8 cellular contexts compared by ENCODE assay signal in the genomic region with DNA sequence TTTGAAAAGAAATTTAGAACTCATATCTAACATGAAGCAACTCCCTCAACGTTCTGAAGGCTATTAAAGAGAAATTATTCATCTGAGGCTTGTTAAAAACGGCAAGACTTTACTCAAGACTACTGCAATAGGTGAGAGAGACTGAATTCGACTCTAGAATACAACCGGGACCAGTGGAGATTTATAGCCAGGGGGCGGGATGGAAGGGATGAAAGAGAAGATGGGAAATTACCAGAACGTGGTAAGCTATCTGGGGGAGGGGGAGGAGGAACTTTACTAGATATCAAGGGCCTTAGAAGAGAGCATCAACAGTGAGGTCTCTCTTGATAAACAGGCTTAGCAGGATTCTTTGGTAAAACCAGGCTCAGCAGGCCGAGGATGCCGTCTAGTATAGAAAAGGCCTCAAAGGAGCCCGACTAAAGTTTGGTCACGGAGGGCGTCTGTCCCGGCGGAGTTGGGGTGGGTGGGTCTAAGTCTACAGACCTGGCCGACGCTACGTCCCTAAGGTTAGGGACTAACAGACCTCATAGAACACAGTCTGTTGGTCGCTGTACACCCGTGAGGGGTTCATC. TPM values are rescaled to one million over a fixed set of nuclear protein-coding genes. Genes with fewer than 3 reads are reported as not detected.
DNase-seq lines count a peak whose midpoint lies in the region; ATAC-seq lines count a peak whose summit lies in the region.

No MANE protein-coding gene starts in this region.

- H3K27me3 Mint-ChIP-seq in CD4-positive, alpha-beta memory T cell: no peaks in the 10 kb centered on the region

- no peaks in the 10 kb centered on the region for H3K36me3 ChIP-seq in CD4-positive, alpha-beta memory T cell (ENCODE audit: insufficient read depth, low read length)
- H3K36me3 ChIP-seq in mesenchymal stem cell (ENCODE audit: control insufficient read depth in 1 of 2, insufficient read depth in 2 of 2, low read depth in 1 of 2, low read length in 2 of 2) (peaks cover 5 to 9% of the 10 kb centered on the region in 2 experiments), aorta (ENCODE audit: control insufficient read depth in 1 of 2, insufficient read depth in 2 of 2, low read length in 1 of 2) (no peaks in the 10 kb centered on the region)

- no peak overlapping the region for H2AK5ac ChIP-seq in mesenchymal stem cell (ENCODE audit: low read length, severe bottlenecking)

- peak overlapping the region; percentile 97 for H3K4me3 ChIP-seq in CD4-positive, alpha-beta memory T cell (ENCODE audit: low read length in 2 of 2)
- H3K4me3 ChIP-seq in mesenchymal stem cell (ENCODE audit: insufficient read depth in 1 of 2, low read depth in 1 of 2, low read length in 2 of 2) (peak overlapping the region; percentile 55 to 100), aorta (ENCODE audit: low read length in 2 of 2) (peak overlapping the region; percentile 44 to 78)

- peak overlapping the region; percentile 3 to 93 for H3K18ac ChIP-seq in mesenchymal stem cell (ENCODE audit: low read depth in 1 of 2, low read length in 2 of 2)

- CTCF ChIA-PET in CD4-positive, alpha-beta memory T cell (lab: Charles Lee; ENCODE audit: partially characterized antibody): no interaction called here

- no peaks in the 10 kb centered on the region for H3K9me3 ChIP-seq in CD4-positive, alpha-beta memory T cell (ENCODE audit: control insufficient read depth in 1 of 2, low read length in 2 of 2)
- no peaks in the 10 kb centered on the region for H3K9me3 ChIP-seq in mesenchymal stem cell (ENCODE audit: control insufficient read depth, low read length)
- no peaks in the 10 kb centered on the region for H3K9me3 ChIP-seq in aorta (ENCODE audit: control insufficient read depth, low read length)

- peak overlapping the region in 1 of 2 experiments; percentile 29 for H2BK12ac ChIP-seq in mesenchymal stem cell (ENCODE audit: low read length in 2 of 2)

- H3K4ac ChIP-seq in mesenchymal stem cell (ENCODE audit: low read depth in 1 of 2, low read length in 2 of 2): peak overlapping the region in 1 of 2 experiments; percentile 88

- peaks cover 30% of the 10 kb centered on the region for H3K4me1 ChIP-seq in CD4-positive, alpha-beta memory T cell (ENCODE audit: insufficient read depth, low read length)
- H3K4me1 ChIP-seq in mesenchymal stem cell (ENCODE audit: control insufficient read depth, insufficient read depth, low read depth, low read length) (peaks cover 7% of the 10 kb centered on the region), aorta (ENCODE audit: control insufficient read depth in 1 of 2, insufficient read depth in 2 of 2, low read length in 2 of 2) (no peaks in the 10 kb centered on the region)

- H3K4me3 Mint-ChIP-seq in CD4-positive, alpha-beta memory T cell: peak overlapping the region; percentile 83 to 95 (median 93)

- peak overlapping the region; percentile 90 for H3K9ac ChIP-seq in mesenchymal stem cell (ENCODE audit: low read length)

- no peak overlapping the region for H3K14ac ChIP-seq in mesenchymal stem cell (ENCODE audit: low read length in 2 of 2)

- H2BK5ac ChIP-seq in mesenchymal stem cell (ENCODE audit: low read depth, low read length, poor library complexity, severe bottlenecking): no peak overlapping the region

- no peak for DNase-seq in CD4-positive, alpha-beta memory T cell
- DNase-seq in brain pericyte (ENCODE audit: low read depth, low spot score) (peak; percentile 11), mesenchymal stem cell (no peak), aorta (peak in 1 of 2 donors; percentile 53), kidney tubule cell (ENCODE audit: low spot score) (no peak)
- no peak for DNase-seq in effector CD8-positive, alpha-beta T cell (lab: John Stamatoyannopoulos, UW)

- no peak overlapping the region for H3K23ac ChIP-seq in mesenchymal stem cell (ENCODE audit: low read length in 2 of 2)

- peaks cover 4 to 17% of the 10 kb centered on the region in 2 donors for H3K36me3 Mint-ChIP-seq in CD4-positive, alpha-beta memory T cell

- POLR2A ChIA-PET in CD4-positive, alpha-beta memory T cell (lab: Charles Lee; ENCODE audit: partially characterized antibody): interaction anchor here (0.6 to 3.1 kb wide), 10 partner anchors 11 to 451 kb away, joined by 3 to 11 read pairs (median 3); partner anchors contain the start of gene CCND2

- no peaks in the 10 kb centered on the region for H3K79me1 ChIP-seq in mesenchymal stem cell (replicated peaks; ENCODE audit: low read length, poor library complexity, severe bottlenecking)

- H3K9me3 Mint-ChIP-seq in CD4-positive, alpha-beta memory T cell: peaks cover 0 to 3% (median 0%) of the 10 kb centered on the region in 8 donors

- H2BK15ac ChIP-seq in mesenchymal stem cell (ENCODE audit: low read depth, poor library complexity, severe bottlenecking): no peak overlapping the region

- 12% methylated on average over 18 of the region's 18 CpGs for WGBS in mesenchymal stem cell
- WGBS in aorta, 2 donors: 3 to 4% methylated on average over 18 of the region's 18 CpGs

- peak overlapping the region; percentile 94 for H4K8ac ChIP-seq in mesenchymal stem cell (ENCODE audit: low read length)

- intact Hi-C loops in CD4-positive, alpha-beta memory T cell (cut with micrococcal nuclease): loop anchor here (2.0 kb wide), 1 partner anchor 448 kb away; the partner anchor contains the start of gene PARP11
- intact Hi-C loops in aorta (cut with DNase I): no loop called here

- H3K27me3 ChIP-seq in CD4-positive, alpha-beta memory T cell (ENCODE audit: insufficient read depth, low read length): no peaks in the 10 kb centered on the region
- no peaks in the 10 kb centered on the region for H3K27me3 ChIP-seq in mesenchymal stem cell (ENCODE audit: control insufficient read depth in 1 of 2, insufficient read depth in 1 of 2, low read length in 2 of 2)
- H3K27me3 ChIP-seq in aorta (ENCODE audit: control insufficient read depth in 1 of 2, insufficient read depth in 2 of 2, low read length in 1 of 2): no peaks in the 10 kb centered on the region

- peak overlapping the region; percentile 83 for H2AFZ ChIP-seq in mesenchymal stem cell (ENCODE audit: low read depth, low read length)

- peak overlapping the region; percentile 90 for H3K4me2 ChIP-seq in mesenchymal stem cell (ENCODE audit: low read length, poor library complexity, severe bottlenecking)

- peak; percentile 34 for ATAC-seq in GM21367 (IDR thresholded peaks at IDR 0.05; ENCODE audit: unreplicated experiment)
- ATAC-seq in HG03565 (IDR thresholded peaks at IDR 0.05; ENCODE audit: unreplicated experiment): peak; percentile 10
- peak; percentile 49 for ATAC-seq in aorta (ENCODE audit: low FRiP score)

- no peak overlapping the region for H2BK120ac ChIP-seq in mesenchymal stem cell (ENCODE audit: low read depth, low read length)

- H3K27ac ChIP-seq in CD4-positive, alpha-beta memory T cell (ENCODE audit: low read depth, low read length): peak overlapping the region; percentile 81
- H3K27ac ChIP-seq in mesenchymal stem cell (ENCODE audit: low read length, poor library complexity, severe bottlenecking) (peak overlapping the region; percentile 89), aorta (ENCODE audit: low read depth in 1 of 2, low read length in 2 of 2) (peak overlapping the region; percentile 81 to 88)

- H3K27ac Mint-ChIP-seq in CD4-positive, alpha-beta memory T cell: peak overlapping the region; percentile 93 to 97 (median 95)

- H4K91ac ChIP-seq in mesenchymal stem cell (ENCODE audit: low read length): no peak overlapping the region

- H3K4me1 Mint-ChIP-seq in CD4-positive, alpha-beta memory T cell: peaks cover 22 to 52% (median 33%) of the 10 kb centered on the region in 4 donors

RNA-seq across cellular contexts. Expression of gene TIGAR, which starts 0.6 kb away (rescaled TPM):
- 10 to 100 TPM; 15.2 to 17.3 TPM for total RNA-seq in CD4-positive, alpha-beta memory T cell
- polyA plus RNA-seq in CD4-positive, alpha-beta memory T cell: 1 to 10 TPM; 1.9 to 2.7 TPM
- polyA plus RNA-seq in mesenchymal stem cell (2013, experiment 1 of 2): 24.2 TPM
- polyA plus RNA-seq in mesenchymal stem cell (2013, experiment 2 of 2): 25.9 TPM
- total RNA-seq in aorta: 10 to 100 TPM in 1 of 2 donors, 1 to 10 TPM in 1; 7.2 to 10.5 TPM
- 1 to 10 TPM; 2.9 to 4.6 TPM for polyA plus RNA-seq in aorta

RNA-seq across cellular contexts. Expression of gene CCND2, which starts 46.8 kb away (rescaled TPM):
- total RNA-seq in CD4-positive, alpha-beta memory T cell: 100 to 1,000 TPM; 150 to 151 TPM
- 100 to 1,000 TPM in 1 of 2 donors, 10 to 100 TPM in 1; 83.3 to 103 TPM for polyA plus RNA-seq in CD4-positive, alpha-beta memory T cell
- 42.1 TPM for polyA plus RNA-seq in mesenchymal stem cell (2013, experiment 1 of 2)
- 38.2 TPM for polyA plus RNA-seq in mesenchymal stem cell (2013, experiment 2 of 2)
- total RNA-seq in aorta: 100 to 1,000 TPM; 135 to 170 TPM
- 10 to 100 TPM; 17.1 to 18.9 TPM for polyA plus RNA-seq in aorta

RNA-seq across cellular contexts. Expression of gene FGF23, which starts 59.1 kb away (rescaled TPM):
- not detected for total RNA-seq in CD4-positive, alpha-beta memory T cell
- not detected for polyA plus RNA-seq in CD4-positive, alpha-beta memory T cell
- polyA plus RNA-seq in mesenchymal stem cell (2013, experiment 1 of 2): not detected
- not detected for polyA plus RNA-seq in mesenchymal stem cell (2013, experiment 2 of 2)
- not detected for total RNA-seq in aorta
- not detected for polyA plus RNA-seq in aorta
